12 cellular contexts compared by ENCODE assay signal in genomic region chr14:49969961-49970360, GRCh38.
DNase-seq lines count a peak whose midpoint lies in the region; ATAC-seq, FAIRE-seq and TF ChIP-seq lines count a peak whose summit lies in the region.
"Had no signal": no experiment of that assay in that cellular context is flagged by ENCODE, and none has a peak within 500 bp of the region (broad histone marks: within the 10 kb centered on the region; RNA-seq: fewer than 3 reads in every experiment).

No MANE protein-coding gene starts in this region.

- H3K4me1 Mint-ChIP-seq in neural progenitor cell: peaks cover 22% of the 10 kb centered on the region

- H3K4me3 ChIP-seq in ACC112 (ENCODE audit: low read depth, low read length) (peak overlapping the region; percentile 23), Loucy (ENCODE audit: low read length, poor library complexity, severe bottlenecking) (no peak overlapping the region), mammary epithelial cell (replicated peaks in 1 of 3; ENCODE audit: insufficient read depth in 1 of 3, low read depth in 2 of 3, low read length in 3 of 3) (no peak overlapping the region), neural progenitor cell (no peak overlapping the region)

- no peak for TF ChIP-seq CTCF in Loucy (conservative IDR thresholded peaks at IDR 0.05; ENCODE audit: low read length)
- no peak for TF ChIP-seq CTCF in mammary epithelial cell (conservative IDR thresholded peaks at IDR 0.05 in 1 of 2, IDR thresholded peaks at IDR 0.05 in 1 of 2; ENCODE audit: extremely low read depth in 1 of 2, insufficient read depth in 1 of 2, low read depth in 1 of 2, low read length in 2 of 2)
- no peak for TF ChIP-seq CTCF in neural progenitor cell (IDR thresholded peaks at IDR 0.05)

- no peaks in the 10 kb centered on the region for H3K27me3 Mint-ChIP-seq in neural progenitor cell (ENCODE audit: insufficient read depth, low read depth)

- dilution Hi-C loops in mammary epithelial cell (cut with HindIII; ENCODE audit: low sequenced_read_pairs): loop anchor here (5.0 kb wide), 1 partner anchor 73 kb away; no protein-coding TSS in a partner anchor

- H3K36me3 ChIP-seq in ACC112 (ENCODE audit: insufficient read depth, low read length) (no peaks in the 10 kb centered on the region), Loucy (ENCODE audit: insufficient read depth, low read length) (no peaks in the 10 kb centered on the region), mammary epithelial cell (ENCODE audit: insufficient read depth, low read length) (no peaks in the 10 kb centered on the region), neural progenitor cell (no peaks in the 10 kb centered on the region)

- ATAC-seq in HG02642 (IDR thresholded peaks at IDR 0.05; ENCODE audit: poor library complexity, unreplicated experiment): no peak

- H3K9ac ChIP-seq in Loucy (ENCODE audit: low read depth, low read length, poor library complexity, severe bottlenecking): no peak overlapping the region
- H3K9ac ChIP-seq in mammary epithelial cell (ENCODE audit: insufficient read depth, low read length): no peak overlapping the region
- no peak overlapping the region for H3K9ac ChIP-seq in neural progenitor cell

- no peak overlapping the region for H3K4me3 Mint-ChIP-seq in neural progenitor cell

- DNase-seq in mammary epithelial cell: no peak
- DNase-seq in neural progenitor cell (ENCODE audit: low spot score): no peak
- DNase-seq in GM12892 (ENCODE audit: insufficient read length): no peak
- DNase-seq in NAMALWA (ENCODE audit: low spot score): no peak
- DNase-seq in stimulated activated CD8-positive, alpha-beta memory T cell treated with anti-CD3 and anti-CD28 coated beads, Interleukin-4, amount 100 ng/mL, for 48 hours: no peak
- DNase-seq: activated CD4-positive, CD25-positive, alpha-beta regulatory T cell; central memory CD4-positive, alpha-beta T cell; head of caudate nucleus; NCI-H82 had no signal

- WGBS in mammary epithelial cell (ENCODE audit: low coverage, missing lambda C conversion rate): 93% methylated on average over 5 of the region's 5 CpGs

- H3K9me3 ChIP-seq in Loucy (ENCODE audit: insufficient read depth, low read depth, low read length): no peaks in the 10 kb centered on the region
- H3K9me3 ChIP-seq in mammary epithelial cell (replicated peaks; ENCODE audit: insufficient read depth, low read length): no peaks in the 10 kb centered on the region
- H3K9me3 ChIP-seq in neural progenitor cell (ENCODE audit: low read depth): no peaks in the 10 kb centered on the region

- H3F3A ChIP-seq in Loucy (ENCODE audit: low read depth) (no peaks in the 10 kb centered on the region), neural progenitor cell (ENCODE audit: low read depth) (no peaks in the 10 kb centered on the region)

- no TSS peak for BruUV-seq in mammary epithelial cell (replicated peaks; lab: Mats Ljungman, UMichigan)

- H3K79me2 ChIP-seq in ACC112 (ENCODE audit: control insufficient read depth, insufficient read depth, low read length, unreplicated experiment): no peaks in the 10 kb centered on the region
- H3K79me2 ChIP-seq in Loucy (ENCODE audit: insufficient read depth, low read length): no peaks in the 10 kb centered on the region
- no peaks in the 10 kb centered on the region for H3K79me2 ChIP-seq in mammary epithelial cell (ENCODE audit: insufficient read depth, low read length)
- H3K79me2 ChIP-seq in neural progenitor cell (ENCODE audit: low read depth): no peaks in the 10 kb centered on the region

- H3K4me2 ChIP-seq in Loucy (ENCODE audit: low read depth, low read length, poor library complexity, severe bottlenecking): no peak overlapping the region
- H3K4me2 ChIP-seq in mammary epithelial cell (ENCODE audit: insufficient read depth, low read depth, low read length): no peak overlapping the region
- no peak overlapping the region for H3K4me2 ChIP-seq in neural progenitor cell

- no peak overlapping the region for H3K27ac Mint-ChIP-seq in neural progenitor cell

- H3K36me3 Mint-ChIP-seq in neural progenitor cell: no peaks in the 10 kb centered on the region

- H3K9me2 ChIP-seq in Loucy (replicated peaks; ENCODE audit: low read depth, low read length): no peaks in the 10 kb centered on the region

- CTCF ChIA-PET in mammary epithelial cell (lab: Charles Lee; ENCODE audit: low non-redundant PET): no interaction called here

- peaks cover 68% of the 10 kb centered on the region for H3K4me1 ChIP-seq in ACC112 (ENCODE audit: control insufficient read depth, insufficient read depth, low read length, unreplicated experiment)
- H3K4me1 ChIP-seq in Loucy (ENCODE audit: insufficient read depth, low read length, poor library complexity, severe bottlenecking): peaks cover 29% of the 10 kb centered on the region
- H3K4me1 ChIP-seq in mammary epithelial cell (ENCODE audit: insufficient read depth, low read length): peaks cover 61% of the 10 kb centered on the region
- H3K4me1 ChIP-seq in neural progenitor cell: peaks cover 14% of the 10 kb centered on the region

- FAIRE-seq in GM12892 (lab: Jason Lieb, UNC): no peak

- TF ChIP-seq POLR2A in GM12892 (IDR thresholded peaks at IDR 0.05; ENCODE audit: low read depth, low read length): no peak

- no peaks in the 10 kb centered on the region for H3K9me3 Mint-ChIP-seq in neural progenitor cell

- intact Hi-C loops in mammary epithelial cell (cut with micrococcal nuclease): no loop called here

- in situ Hi-C loops in mammary epithelial cell (cut with MboI; ENCODE audit: low sequenced_read_pairs in 2 of 2): no loop called here

- H2AFZ ChIP-seq in ACC112 (ENCODE audit: low read length, unreplicated experiment) (peak overlapping the region; percentile 88), Loucy (ENCODE audit: low read length) (peak overlapping the region; percentile 67; the same call in 1 of the 2 replicates), mammary epithelial cell (ENCODE audit: low read depth, low read length) (peak overlapping the region; percentile 78), neural progenitor cell (replicated peaks) (peak overlapping the region; percentile 88)

- H3K27ac ChIP-seq in ACC112 (ENCODE audit: low read depth, low read length) (peak overlapping the region; percentile 24), mammary epithelial cell (ENCODE audit: insufficient read depth, low read depth, low read length) (no peak overlapping the region), neural progenitor cell (no peak overlapping the region)

- H3K27me3 ChIP-seq in ACC112 (ENCODE audit: insufficient read depth, low read length): no peaks in the 10 kb centered on the region
- no peaks in the 10 kb centered on the region for H3K27me3 ChIP-seq in Loucy (ENCODE audit: insufficient read depth, low read length, poor library complexity, severe bottlenecking)
- H3K27me3 ChIP-seq in mammary epithelial cell (ENCODE audit: insufficient read depth, low read length): no peaks in the 10 kb centered on the region
- no peaks in the 10 kb centered on the region for H3K27me3 ChIP-seq in neural progenitor cell

- H4K20me1 ChIP-seq in Loucy (ENCODE audit: insufficient read depth, low read length, poor library complexity, severe bottlenecking): no peaks in the 10 kb centered on the region
- no peaks in the 10 kb centered on the region for H4K20me1 ChIP-seq in mammary epithelial cell (ENCODE audit: insufficient read depth, low read length)
- no peaks in the 10 kb centered on the region for H4K20me1 ChIP-seq in neural progenitor cell (ENCODE audit: low read depth)
